ENCODE assay signal across 9 cellular contexts in the genomic region with DNA sequence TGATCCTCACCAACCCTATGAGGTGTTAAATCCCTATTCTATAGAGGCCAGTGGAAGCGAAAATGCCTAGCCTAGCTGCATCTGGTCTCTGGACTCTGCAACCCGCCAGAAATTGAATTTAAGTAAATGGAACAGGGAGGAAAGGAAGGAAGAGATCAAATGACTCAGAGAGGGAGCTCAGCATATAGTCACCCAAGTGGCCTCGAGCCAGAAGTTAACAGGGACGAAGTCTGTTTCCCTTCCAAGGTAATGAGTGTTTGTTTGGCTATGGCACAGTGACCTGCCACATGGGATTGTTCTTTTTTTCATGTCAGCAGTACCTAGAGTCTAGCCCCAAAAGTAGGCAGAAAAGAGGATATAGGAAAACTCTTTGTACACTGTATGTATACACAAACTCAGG.
DNase-seq lines count a peak whose midpoint lies in the region; ATAC-seq and TF ChIP-seq lines count a peak whose summit lies in the region.
"Had no signal": no experiment of that assay in that cellular context is flagged by ENCODE, and none has a peak within 500 bp of the region (broad histone marks: within the 10 kb centered on the region; RNA-seq: fewer than 3 reads in every experiment).

No MANE protein-coding gene starts in this region.

- no peak overlapping the region; the same call in 1 of the 2 replicates for H3K27ac Mint-ChIP-seq in GM23338
- H3K27ac Mint-ChIP-seq in activated T-helper 2 cell treated with anti-CD3 and anti-CD28 coated beads, Interferon-gamma antibody, Interleukin-2, Interleukin-4, amounts not matched to agents 10 μg/mL and 5 μg/mL and 100 μg/mL, durations not matched to agents 14 hours and 24 hours and 36 hours = no peak overlapping the region
- H3K27ac Mint-ChIP-seq: activated naive CD4-positive, alpha-beta T cell treated with anti-CD3 and anti-CD28 coated beads, Interleukin-2, amount 50 U/mL, for 24 hours had no signal

- H3F3A ChIP-seq in GM23338 (replicated peaks; ENCODE audit: low read depth) = peaks cover 6% of the 10 kb centered on the region; the same call in 1 of the 2 replicates

- H3K4me2 ChIP-seq in GM23338 = peak overlapping the region; percentile 61

- peaks cover 52% of the 10 kb centered on the region for H3K4me1 Mint-ChIP-seq in GM23338
- H3K4me1 Mint-ChIP-seq in activated T-helper 2 cell treated with anti-CD3 and anti-CD28 coated beads, Interferon-gamma antibody, Interleukin-2, Interleukin-4, amounts not matched to agents 10 μg/mL and 5 μg/mL and 100 μg/mL, durations not matched to agents 14 hours and 24 hours and 36 hours (ENCODE audit: low read depth) = peaks cover 42% of the 10 kb centered on the region

- H3K4me3 ChIP-seq in GM23338 = peak overlapping the region; percentile 22; the same call in 1 of the 2 replicates
- H3K4me3 ChIP-seq in epithelial cell of esophagus (ENCODE audit: low read length) = no peak overlapping the region
- no peak overlapping the region for H3K4me3 ChIP-seq in gastrocnemius medialis

- in situ Hi-C loops in gastrocnemius medialis (cut with MboI; ENCODE audit: low sequenced_read_pairs in 4 of 4) = no loop called here

- H3K27me3 ChIP-seq in GM23338 (ENCODE audit: insufficient read depth) = no peaks in the 10 kb centered on the region
- H3K27me3 ChIP-seq in gastrocnemius medialis = no peaks in the 10 kb centered on the region

- TF ChIP-seq CTCF in GM23338 (conservative IDR thresholded peaks at IDR 0.05; ENCODE audit: low read depth in 2 of 2) (no peak), epithelial cell of esophagus (IDR thresholded peaks at IDR 0.05; ENCODE audit: insufficient read depth, low read depth, low read length, missing control alignments) (no peak), gastrocnemius medialis (IDR thresholded peaks at IDR 0.05 in 4 of 5, conservative IDR thresholded peaks at IDR 0.05 in 1 of 5) (no peak)

- peaks cover 61% of the 10 kb centered on the region for H4K20me1 ChIP-seq in GM23338 (replicated peaks; ENCODE audit: insufficient read depth)

- H3K4me1 ChIP-seq in GM23338 (ENCODE audit: insufficient read depth) (peaks cover 68% of the 10 kb centered on the region), gastrocnemius medialis (peaks cover 42 to 54% of the 10 kb centered on the region in 2 donors)

- peaks cover 12% of the 10 kb centered on the region for H3K9me2 ChIP-seq in GM23338 (ENCODE audit: insufficient read depth)

- peaks cover 3% of the 10 kb centered on the region for H3K27me3 Mint-ChIP-seq in GM23338 (ENCODE audit: insufficient read depth, low read depth, poor library complexity)
- no peaks in the 10 kb centered on the region for H3K27me3 Mint-ChIP-seq in activated T-helper 2 cell treated with anti-CD3 and anti-CD28 coated beads, Interferon-gamma antibody, Interleukin-2, Interleukin-4, amounts not matched to agents 10 μg/mL and 5 μg/mL and 100 μg/mL, durations not matched to agents 14 hours and 24 hours and 36 hours (ENCODE audit: low read depth)
- H3K27me3 Mint-ChIP-seq: activated naive CD4-positive, alpha-beta T cell treated with anti-CD3 and anti-CD28 coated beads, Interleukin-2, amount 50 U/mL, for 24 hours had no signal

- no peaks in the 10 kb centered on the region; the same call in 2 of the 3 replicates for H3K9me3 Mint-ChIP-seq in GM23338
- H3K9me3 Mint-ChIP-seq in activated T-helper 2 cell treated with anti-CD3 and anti-CD28 coated beads, Interferon-gamma antibody, Interleukin-2, Interleukin-4, amounts not matched to agents 10 μg/mL and 5 μg/mL and 100 μg/mL, durations not matched to agents 14 hours and 24 hours and 36 hours = no peaks in the 10 kb centered on the region
- H3K9me3 Mint-ChIP-seq: activated naive CD4-positive, alpha-beta T cell treated with anti-CD3 and anti-CD28 coated beads, Interleukin-2, amount 50 U/mL, for 24 hours had no signal

- H3K9me3 ChIP-seq in gastrocnemius medialis = no peaks in the 10 kb centered on the region

- no peaks in the 10 kb centered on the region for H3K36me3 ChIP-seq in GM23338 (ENCODE audit: insufficient read depth)
- no peaks in the 10 kb centered on the region for H3K36me3 ChIP-seq in gastrocnemius medialis

- peak; percentile 21 for DNase-seq in GM23338 (ENCODE audit: low spot score)
- peak; percentile 44 for DNase-seq in NCI-H774 (lab: John Stamatoyannopoulos, UW)
- DNase-seq in epithelial cell of esophagus (ENCODE audit: low read depth) = peak; percentile 86
- peak; percentile 37 to 64 for DNase-seq in gastrocnemius medialis
- DNase-seq in NOMO-1 treated with DMSO at 0.1 percent for 48 hours (lab: John Stamatoyannopoulos, UW; ENCODE audit: unreplicated experiment) = no peak
- no peak for DNase-seq in NCI-H146 treated with DMSO at 0.1 percent for 48 hours (lab: John Stamatoyannopoulos, UW; ENCODE audit: unreplicated experiment)
- no peak for DNase-seq in posterior cingulate gyrus
- DNase-seq in activated T-helper 2 cell treated with anti-CD3 and anti-CD28 coated beads, Interferon-gamma antibody, Interleukin-2, Interleukin-4, amounts not matched to agents 10 μg/mL and 5 μg/mL and 100 μg/mL, durations not matched to agents 14 hours and 24 hours and 36 hours (ENCODE audit: low spot score) = no peak

- intact Hi-C loops in gastrocnemius medialis (cut with DNase I; ENCODE audit: low total_unique reads) (loop anchor here (2.0 to 10.0 kb wide), 2 partner anchors 67 to 137 kb away; partner anchors contain the start of gene PAK1), posterior cingulate gyrus (cut with DNase I) (no loop called here)
- intact Hi-C loops in activated T-helper 2 cell treated with anti-CD3 and anti-CD28 coated beads, Interferon-gamma antibody, Interleukin-2, Interleukin-4, amounts not matched to agents 10 μg/mL and 5 μg/mL and 100 μg/mL, durations not matched to agents 14 hours and 24 hours and 36 hours (cut with micrococcal nuclease) = no loop called here

- H2AFZ ChIP-seq in GM23338 = no peak overlapping the region

- ATAC-seq in GM23338 (no peak), gastrocnemius medialis (peak; percentile 74 to 76)

- peaks cover 99% of the 10 kb centered on the region for H3K79me2 ChIP-seq in GM23338 (replicated peaks; ENCODE audit: insufficient read depth)

- no peak for TF ChIP-seq POLR2A in gastrocnemius medialis (IDR thresholded peaks at IDR 0.05)

- peaks cover 10% of the 10 kb centered on the region; the same call in 2 of the 3 replicates for H3K36me3 Mint-ChIP-seq in GM23338 (ENCODE audit: low read depth)
- peaks cover 19% of the 10 kb centered on the region for H3K36me3 Mint-ChIP-seq in activated T-helper 2 cell treated with anti-CD3 and anti-CD28 coated beads, Interferon-gamma antibody, Interleukin-2, Interleukin-4, amounts not matched to agents 10 μg/mL and 5 μg/mL and 100 μg/mL, durations not matched to agents 14 hours and 24 hours and 36 hours (ENCODE audit: low read depth)

- H3K4me3 Mint-ChIP-seq in GM23338 = no peak overlapping the region; the same call in 2 of the 3 replicates
- no peak overlapping the region for H3K4me3 Mint-ChIP-seq in activated T-helper 2 cell treated with anti-CD3 and anti-CD28 coated beads, Interferon-gamma antibody, Interleukin-2, Interleukin-4, amounts not matched to agents 10 μg/mL and 5 μg/mL and 100 μg/mL, durations not matched to agents 14 hours and 24 hours and 36 hours (ENCODE audit: low read depth)
- H3K4me3 Mint-ChIP-seq: activated naive CD4-positive, alpha-beta T cell treated with anti-CD3 and anti-CD28 coated beads, Interleukin-2, amount 50 U/mL, for 24 hours had no signal

- peak overlapping the region; percentile 73; the same call in 1 of the 2 replicates for H3K27ac ChIP-seq in GM23338 (ENCODE audit: low read depth)
- peak overlapping the region; percentile 65 to 86 (median 73) for H3K27ac ChIP-seq in gastrocnemius medialis

TF ChIP-seq in GM23338, 12 proteins besides CTCF, POLR2A, EP300 and RAD21 (continues in another document):
- TF ChIP-seq, protein P1, sequence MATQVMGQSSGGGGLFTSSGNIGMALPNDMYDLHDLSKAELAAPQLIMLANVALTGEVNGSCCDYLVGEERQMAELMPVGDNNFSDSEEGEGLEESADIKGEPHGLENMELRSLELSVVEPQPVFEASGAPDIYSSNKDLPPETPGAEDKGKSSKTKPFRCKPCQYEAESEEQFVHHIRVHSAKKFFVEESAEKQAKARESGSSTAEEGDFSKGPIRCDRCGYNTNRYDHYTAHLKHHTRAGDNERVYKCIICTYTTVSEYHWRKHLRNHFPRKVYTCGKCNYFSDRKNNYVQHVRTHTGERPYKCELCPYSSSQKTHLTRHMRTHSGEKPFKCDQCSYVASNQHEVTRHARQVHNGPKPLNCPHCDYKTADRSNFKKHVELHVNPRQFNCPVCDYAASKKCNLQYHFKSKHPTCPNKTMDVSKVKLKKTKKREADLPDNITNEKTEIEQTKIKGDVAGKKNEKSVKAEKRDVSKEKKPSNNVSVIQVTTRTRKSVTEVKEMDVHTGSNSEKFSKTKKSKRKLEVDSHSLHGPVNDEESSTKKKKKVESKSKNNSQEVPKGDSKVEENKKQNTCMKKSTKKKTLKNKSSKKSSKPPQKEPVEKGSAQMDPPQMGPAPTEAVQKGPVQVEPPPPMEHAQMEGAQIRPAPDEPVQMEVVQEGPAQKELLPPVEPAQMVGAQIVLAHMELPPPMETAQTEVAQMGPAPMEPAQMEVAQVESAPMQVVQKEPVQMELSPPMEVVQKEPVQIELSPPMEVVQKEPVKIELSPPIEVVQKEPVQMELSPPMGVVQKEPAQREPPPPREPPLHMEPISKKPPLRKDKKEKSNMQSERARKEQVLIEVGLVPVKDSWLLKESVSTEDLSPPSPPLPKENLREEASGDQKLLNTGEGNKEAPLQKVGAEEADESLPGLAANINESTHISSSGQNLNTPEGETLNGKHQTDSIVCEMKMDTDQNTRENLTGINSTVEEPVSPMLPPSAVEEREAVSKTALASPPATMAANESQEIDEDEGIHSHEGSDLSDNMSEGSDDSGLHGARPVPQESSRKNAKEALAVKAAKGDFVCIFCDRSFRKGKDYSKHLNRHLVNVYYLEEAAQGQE (IDR thresholded peaks at IDR 0.05; ENCODE audit: unreplicated experiment) = no peak
- TF ChIP-seq EZH2 (IDR thresholded peaks at IDR 0.05; ENCODE audit: low read depth, unreplicated experiment) (no peak), STAT1 (IDR thresholded peaks at IDR 0.05; ENCODE audit: unreplicated experiment) (no peak), JUNB (IDR thresholded peaks at IDR 0.05; ENCODE audit: unreplicated experiment) (no peak), NANOG (IDR thresholded peaks at IDR 0.05; ENCODE audit: borderline replicate concordance) (no peak), ZNF331 (CRISPR knock-in tag; IDR thresholded peaks at IDR 0.05; ENCODE audit: low read depth) (no peak), EZH2phosphoT487 (IDR thresholded peaks at IDR 0.05; ENCODE audit: unreplicated experiment) (no peak)
- TF ChIP-seq, protein P2, sequence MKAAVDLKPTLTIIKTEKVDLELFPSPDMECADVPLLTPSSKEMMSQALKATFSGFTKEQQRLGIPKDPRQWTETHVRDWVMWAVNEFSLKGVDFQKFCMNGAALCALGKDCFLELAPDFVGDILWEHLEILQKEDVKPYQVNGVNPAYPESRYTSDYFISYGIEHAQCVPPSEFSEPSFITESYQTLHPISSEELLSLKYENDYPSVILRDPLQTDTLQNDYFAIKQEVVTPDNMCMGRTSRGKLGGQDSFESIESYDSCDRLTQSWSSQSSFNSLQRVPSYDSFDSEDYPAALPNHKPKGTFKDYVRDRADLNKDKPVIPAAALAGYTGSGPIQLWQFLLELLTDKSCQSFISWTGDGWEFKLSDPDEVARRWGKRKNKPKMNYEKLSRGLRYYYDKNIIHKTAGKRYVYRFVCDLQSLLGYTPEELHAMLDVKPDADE (IDR thresholded peaks at IDR 0.05) = no peak

Comparison
In these comparisons a context has a peak if more than half of its experiments do, and no peak if none do; other contexts are left out.
1. DNase-seq: peak in GM23338 (single experiment), NCI-H774 (single experiment), epithelial cell of esophagus (single experiment) and gastrocnemius medialis (2 of 2); none in NOMO-1 treated with DMSO at 0.1 percent for 48 hours (single experiment), NCI-H146 treated with DMSO at 0.1 percent for 48 hours (single experiment), posterior cingulate gyrus (0 of 10) and activated T-helper 2 cell treated with anti-CD3 and anti-CD28 coated beads, Interferon-gamma antibody, Interleukin-2, Interleukin-4, amounts not matched to agents 10 μg/mL and 5 μg/mL and 100 μg/mL, durations not matched to agents 14 hours and 24 hours and 36 hours (single experiment).